ENCODE assay signal across 1 cellular context in the genomic region with DNA sequence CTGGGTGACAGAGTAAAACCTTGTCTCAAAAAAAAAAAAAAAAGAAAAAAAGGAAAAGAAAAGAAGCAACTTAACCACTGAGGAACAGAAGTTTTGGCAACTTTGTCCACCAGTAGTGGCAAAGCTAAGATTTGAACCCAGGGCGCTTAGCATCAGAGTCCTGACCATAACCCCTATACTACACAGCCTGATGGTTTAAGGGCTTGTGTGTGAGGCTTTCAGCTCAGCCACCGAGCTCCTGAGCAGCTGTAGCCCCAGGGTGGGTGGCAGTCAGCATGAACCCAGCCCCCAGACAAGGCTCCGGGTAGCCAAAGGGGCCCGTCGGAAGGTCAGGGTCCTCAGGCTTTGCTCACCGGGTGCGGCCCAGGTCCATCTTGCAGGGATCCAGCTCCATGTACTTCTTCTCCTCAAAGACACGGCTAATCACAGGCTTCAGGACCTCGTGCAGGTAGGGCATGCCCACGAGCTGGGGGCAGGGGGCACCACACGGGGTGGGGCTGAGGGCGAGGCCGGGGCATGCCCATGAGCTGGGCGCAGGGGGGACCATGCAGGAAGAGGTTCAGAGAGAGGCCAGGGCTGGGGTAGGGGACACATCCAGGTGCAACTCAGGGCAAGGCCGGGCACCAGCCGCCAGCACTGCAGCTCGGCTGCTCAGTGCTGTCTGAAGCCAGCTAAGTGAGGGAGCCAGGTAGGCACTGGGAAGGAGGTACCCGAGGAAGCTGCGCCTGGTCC.
TF ChIP-seq lines count a peak whose summit lies in the region.

No MANE protein-coding gene starts in this region.

TF ChIP-seq in GM12878, 131 proteins besides CTCF, POLR2A, EP300 and RAD21:
- TF ChIP-seq PML (IDR thresholded peaks at IDR 0.05; ENCODE audit: low read length), result no peak
- no peak for TF ChIP-seq RB1 (IDR thresholded peaks at IDR 0.05; ENCODE audit: borderline replicate concordance)
- no peak for TF ChIP-seq DPF2 (IDR thresholded peaks at IDR 0.05)
- TF ChIP-seq NFXL1 (IDR thresholded peaks at IDR 0.05; ENCODE audit: borderline replicate concordance), result no peak
- TF ChIP-seq POLR2AphosphoS2 (IDR thresholded peaks at IDR 0.05; ENCODE audit: low read depth, low read length), result no peak
- no peak for TF ChIP-seq PAX5 (IDR thresholded peaks at IDR 0.05; ENCODE audit: borderline replicate concordance, low read depth, low read length)
- TF ChIP-seq SMC3 (IDR thresholded peaks at IDR 0.05; ENCODE audit: borderline replicate concordance, low read length), result no peak
- no peak for TF ChIP-seq HCFC1 (IDR thresholded peaks at IDR 0.05; ENCODE audit: low read length)
- no peak for TF ChIP-seq POU2F2 (IDR thresholded peaks at IDR 0.05; ENCODE audit: borderline replicate concordance, low read depth, low read length)
- TF ChIP-seq EED (IDR thresholded peaks at IDR 0.05; ENCODE audit: low read depth), result no peak
- TF ChIP-seq NR2F1 (conservative IDR thresholded peaks at IDR 0.05), result no peak
- no peak for TF ChIP-seq HDAC2 (IDR thresholded peaks at IDR 0.05)
- no peak for TF ChIP-seq CREM (IDR thresholded peaks at IDR 0.05; ENCODE audit: low read depth)
TF ChIP-seq in GM12878: peak in this region for 0.
